Comparison of ENCODE assay signal across 14 cellular contexts in genomic region chr20:13777171-13777601, GRCh38. TPM values are rescaled to one million over a fixed set of nuclear protein-coding genes. Genes with fewer than 3 reads are reported as not detected.
DNase-seq lines count a peak whose midpoint lies in the region; ATAC-seq, FAIRE-seq and TF ChIP-seq lines count a peak whose summit lies in the region.
"Had no signal": no experiment of that assay in that cellular context is flagged by ENCODE, and none has a peak within 500 bp of the region (broad histone marks: within the 10 kb centered on the region; RNA-seq: fewer than 3 reads in every experiment).

No MANE protein-coding gene starts in this region.

- peak; percentile 7 for FAIRE-seq in A549 (lab: Jason Lieb, UNC)
- FAIRE-seq in HTR-8/SVneo (lab: Jason Lieb, UNC): no peak

- H3K4me3 ChIP-seq in A549 (no peak overlapping the region), fibroblast of lung (replicated peaks in 1 of 4; ENCODE audit: control extremely low read depth in 1 of 4, insufficient read depth in 1 of 4, low read depth in 3 of 4, low read length in 4 of 4) (no peak overlapping the region)
- H3K4me3 ChIP-seq: lung, SJCRH30 had no signal

- H3K27ac Mint-ChIP-seq in T-cell: peak overlapping the region; percentile 27 to 72
- H3K27ac Mint-ChIP-seq: type B pancreatic cell had no signal

- H3K4me1 ChIP-seq in A549 (peaks cover 9% of the 10 kb centered on the region; the same call in 1 of the 3 replicates), fibroblast of lung (ENCODE audit: control insufficient read depth, extremely low read depth, insufficient read depth, low read length) (no peaks in the 10 kb centered on the region)
- H3K4me1 ChIP-seq: SJCRH30 had no signal

- no peaks in the 10 kb centered on the region for H4K20me1 ChIP-seq in fibroblast of lung (ENCODE audit: control insufficient read depth, extremely low read depth, insufficient read depth, low read length)

- no peaks in the 10 kb centered on the region for H3K27me3 Mint-ChIP-seq in T-cell
- H3K27me3 Mint-ChIP-seq: type B pancreatic cell had no signal

- no peaks in the 10 kb centered on the region for H3K9me3 Mint-ChIP-seq in T-cell
- H3K9me3 Mint-ChIP-seq: type B pancreatic cell had no signal

- POLR2A ChIA-PET in A549 (lab: Yijun Ruan, JAX) (interaction anchor here (0.9 kb wide), 1 partner anchor 15 kb away, joined by 3 read pairs; no protein-coding TSS in a partner anchor), T-cell (lab: Charles Lee) (no interaction called here)

- no peak overlapping the region for H3K27ac ChIP-seq in A549
- H3K27ac ChIP-seq in fibroblast of lung (ENCODE audit: insufficient read depth, low read length): no peak overlapping the region
- H3K27ac ChIP-seq: C4-2B, SJCRH30 had no signal

- peaks cover 50% of the 10 kb centered on the region for H3K36me3 Mint-ChIP-seq in T-cell

- ATAC-seq in A549 (no peak), GM18511 (IDR thresholded peaks at IDR 0.05; ENCODE audit: unreplicated experiment) (peak; percentile 46), T-cell (replicated peaks in 1 of 4) (no peak)

- H3K4me2 ChIP-seq in A549 (no peak overlapping the region), fibroblast of lung (ENCODE audit: extremely low read depth, insufficient read depth, low read length) (no peak overlapping the region)

- TF ChIP-seq POLR2A in A549 (IDR thresholded peaks at IDR 0.05; ENCODE audit: low read length): no peak

- DNase-seq in A549 (ENCODE audit: low read depth in 1 of 2, low spot score in 1 of 2): no peak
- DNase-seq in T-cell: no peak
- DNase-seq in fibroblast of lung (ENCODE audit: low read depth in 2 of 2): peak; percentile 28 to 39
- DNase-seq in HTR-8/SVneo (ENCODE audit: insufficient read length, low spot score): no peak
- DNase-seq in AML-193 (lab: John Stamatoyannopoulos, UW): no peak
- DNase-seq in NK-92 (lab: John Stamatoyannopoulos, UW; ENCODE audit: unreplicated experiment): no peak
- no peak for DNase-seq in medulla oblongata (ENCODE audit: extremely low spot score)
- DNase-seq: activated CD4-positive, alpha-beta T cell treated with anti-CD3 and anti-CD28 coated beads, Interleukin-2, amount 50 U/mL, for 48 hours; KG1; SJCRH30 had no signal

- H3K27me3 ChIP-seq in fibroblast of lung (ENCODE audit: control insufficient read depth, insufficient read depth, low read length): no peaks in the 10 kb centered on the region
- H3K27me3 ChIP-seq: SJCRH30 had no signal

- TF ChIP-seq RAD21 in A549 (conservative IDR thresholded peaks at IDR 0.05 in 1 of 2, IDR thresholded peaks at IDR 0.05 in 1 of 2): no peak

- no peak overlapping the region for H3K9ac ChIP-seq in fibroblast of lung (ENCODE audit: insufficient read depth, low read length)

- no peak overlapping the region for H2AFZ ChIP-seq in fibroblast of lung (ENCODE audit: low read length)

- 72% methylated on average over 4 of the region's 4 CpGs for whole genome bisulfite sequencing in A549 (ENCODE audit: missing lambda C conversion rate)

- H3K9me3 ChIP-seq in A549 (no peaks in the 10 kb centered on the region), fibroblast of lung (ENCODE audit: control insufficient read depth, insufficient read depth, low read depth, low read length) (no peaks in the 10 kb centered on the region)
- H3K9me3 ChIP-seq: SJCRH30 had no signal

- peaks cover 2% of the 10 kb centered on the region for H3K36me3 ChIP-seq in fibroblast of lung (ENCODE audit: control insufficient read depth, insufficient read depth, low read length)

- CTCF ChIA-PET in A549 (lab: Yijun Ruan, JAX) (interaction anchor here (1.4 to 1.5 kb wide), 2 partner anchors 9 to 13 kb away, joined by 4 to 5 read pairs; no protein-coding TSS in a partner anchor), T-cell (lab: Charles Lee) (interaction anchor here in 1 of 2 donors (1.4 kb wide), 1 partner anchor 11 kb away, joined by 4 read pairs; no protein-coding TSS in a partner anchor)

- TF ChIP-seq EP300 in A549 (IDR thresholded peaks at IDR 0.05): no peak

- TF ChIP-seq CTCF in A549 (IDR thresholded peaks at IDR 0.05): no peak
- no peak for TF ChIP-seq CTCF in fibroblast of lung (conservative IDR thresholded peaks at IDR 0.05 in 1 of 2, IDR thresholded peaks at IDR 0.05 in 1 of 2; ENCODE audit: low read depth in 1 of 2, low read length in 2 of 2)

- H3K4me3 Mint-ChIP-seq in T-cell: peak overlapping the region in 1 of 3 donors; percentile 4
- H3K4me3 Mint-ChIP-seq: type B pancreatic cell had no signal

- H3K4me1 Mint-ChIP-seq in T-cell: peaks cover 40 to 53% (median 43%) of the 10 kb centered on the region in 3 donors

- H3K79me2 ChIP-seq in fibroblast of lung (ENCODE audit: control insufficient read depth, insufficient read depth, low read length): peaks cover 2% of the 10 kb centered on the region

TF ChIP-seq in A549, 52 proteins besides CTCF, POLR2A, EP300 and RAD21:
- TF ChIP-seq FOSL2 (IDR thresholded peaks at IDR 0.05) (no peak), FOSL2 (CRISPR knock-in tag; IDR thresholded peaks at IDR 0.05) (peak; percentile 55; the same call in 1 of the 2 replicates), CBX2 (IDR thresholded peaks at IDR 0.05; ENCODE audit: borderline replicate concordance, low read depth) (no peak)
TF ChIP-seq in A549: peak in this region for 1.

RNA-seq across cellular contexts. Expression of gene ESF1, which starts 7.5 kb away (rescaled TPM):
- 12.2 and 30.5 TPM in 2 replicates for polyA plus RNA-seq in A549 (2011; rRNA removed)
- 2.3 and 3.1 TPM in 2 replicates for polyA plus RNA-seq in A549 (2012; cell fraction: cytosol; rRNA removed)
- 1.1 and 1.4 TPM in 2 replicates for polyA plus RNA-seq in A549 (2012; cell fraction: nucleus; rRNA removed)
- 30.6 to 34.8 TPM (median 32.3 TPM) in 3 replicates for polyA plus RNA-seq in A549 (2017; fragmentation: RNase III; extraction: RNeasy Plus Mini Kit Qiagen cat#74134 plus additional on column Dnase treatment)
- 1.7 and 1.8 TPM in 2 replicates for polyA minus RNA-seq in A549 (2011; rRNA and poly(A)+ RNA removed)
- total RNA-seq in T-cell: 10 to 100 TPM in 4 of 5 donors, 1 to 10 TPM in 1; 9.4 to 14.2 (median 12.2) TPM
- 13.2 and 15.2 TPM in 2 replicates for total RNA-seq in fibroblast of lung
- polyA plus RNA-seq in fibroblast of lung: 6.8 and 7.3 TPM in 2 replicates
- polyA plus RNA-seq in fibroblast of lung (2012): 14.3 and 18.2 TPM in 2 replicates
- not detected in 2 replicates for polyA minus RNA-seq in fibroblast of lung (ENCODE audit: low replicate concordance)

RNA-seq across cellular contexts. Expression of gene NDUFAF5, which starts 7.6 kb away (rescaled TPM):
- polyA plus RNA-seq in A549 (2011; rRNA removed) (36.6 and 53.5 TPM in 2 replicates), A549 (2017; fragmentation: RNase III; extraction: RNeasy Plus Mini Kit Qiagen cat#74134 plus additional on column Dnase treatment) (25.4 to 29.2 TPM (median 27.0 TPM) in 3 replicates), fibroblast of lung (17.3 and 18.3 TPM in 2 replicates)
- polyA plus RNA-seq in A549 (2012; cell fraction: cytosol; rRNA removed): 14.2 and 16.2 TPM in 2 replicates
- 7.9 and 20.2 TPM in 2 replicates for polyA plus RNA-seq in A549 (2012; cell fraction: nucleus; rRNA removed)
- polyA minus RNA-seq in A549 (2011; rRNA and poly(A)+ RNA removed): 14.5 and 16.4 TPM in 2 replicates
- total RNA-seq in T-cell (10 to 100 TPM; 25.6 to 39.4 (median 30.1) TPM), fibroblast of lung (12.1 and 12.7 TPM in 2 replicates)
- polyA plus RNA-seq in fibroblast of lung (2012): 14.0 and 16.7 TPM in 2 replicates
- polyA minus RNA-seq in fibroblast of lung (ENCODE audit: low replicate concordance): 0.26 and 0.51 TPM in 2 replicates

Comparison
In these comparisons a context has a peak if more than half of its experiments do, and no peak if none do; other contexts are left out.
1. DNase-seq: peak in fibroblast of lung (2 of 2); none in A549 (0 of 2), T-cell (0 of 34), HTR-8/SVneo (single experiment), AML-193 (0 of 2), NK-92 (single experiment) and medulla oblongata (single experiment).